ENCODE assay signal across 10 cellular contexts in the genomic region with DNA sequence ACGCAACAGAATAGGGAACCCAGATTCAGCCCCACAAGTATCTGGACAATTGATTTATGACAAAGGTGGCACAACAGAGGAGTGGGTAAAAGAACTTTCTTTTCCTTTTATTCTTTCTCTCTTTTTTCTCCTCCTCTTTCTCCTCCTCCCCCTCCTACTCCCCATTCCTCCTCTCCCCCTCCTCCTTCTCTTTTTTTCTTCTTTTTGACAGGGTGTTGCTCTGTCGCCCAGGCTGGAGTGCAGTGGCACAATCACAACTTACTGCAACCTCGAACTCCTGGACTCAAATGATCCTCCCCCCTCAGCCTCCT. TPM values are rescaled to one million over a fixed set of nuclear protein-coding genes. Genes with fewer than 3 reads are reported as not detected.
DNase-seq lines count a peak whose midpoint lies in the region; TF ChIP-seq lines count a peak whose summit lies in the region.
"Had no signal": no experiment of that assay in that cellular context is flagged by ENCODE, and none has a peak within 500 bp of the region (broad histone marks: within the 10 kb centered on the region; RNA-seq: fewer than 3 reads in every experiment).

No MANE protein-coding gene starts in this region.

- H3K27ac ChIP-seq in OCI-LY7 (ENCODE audit: low read depth, low read length, poor library complexity, severe bottlenecking), result peak overlapping the region; percentile 96
- H3K27ac ChIP-seq in endodermal cell (ENCODE audit: low read depth, low read length), result no peak overlapping the region
- H3K27ac ChIP-seq in sigmoid colon, result peak overlapping the region in 3 of 4 donors; percentile 87 to 98 (median 95)

- H3K4me3 ChIP-seq in Caco-2 (ENCODE audit: low read depth, low read length) (no peak overlapping the region), OCI-LY7 (ENCODE audit: low read depth, low read length, poor library complexity, severe bottlenecking) (peak overlapping the region; percentile 78), endodermal cell (ENCODE audit: low read length) (peak overlapping the region; percentile 79), sigmoid colon (no peak overlapping the region)

- H3K36me3 Mint-ChIP-seq in Caco-2 (ENCODE audit: insufficient read depth, unreplicated experiment), result peaks cover 18% of the 10 kb centered on the region
- no peaks in the 10 kb centered on the region for H3K36me3 Mint-ChIP-seq in endodermal cell (ENCODE audit: low read depth)

- no peaks in the 10 kb centered on the region for H4K20me1 ChIP-seq in OCI-LY7 (ENCODE audit: insufficient read depth, low read length)

- H3K4me1 Mint-ChIP-seq in Caco-2 (ENCODE audit: low read depth, unreplicated experiment) (peaks cover 14% of the 10 kb centered on the region), endodermal cell (no peaks in the 10 kb centered on the region)

- no peak overlapping the region for H3K27ac Mint-ChIP-seq in Caco-2 (ENCODE audit: unreplicated experiment)
- H3K27ac Mint-ChIP-seq in endodermal cell, result no peak overlapping the region

- intact Hi-C loops in Caco-2 (cut with micrococcal nuclease; ENCODE audit: unreplicated experiment) (loop anchor here (5.0 to 10.0 kb wide), 4 partner anchors 62 to 302 kb away; partner anchors contain the start of genes ATP5MC1 and B4GALNT2), OCI-LY7 (cut with micrococcal nuclease; ENCODE audit: unreplicated experiment) (no loop called here), sigmoid colon (cut with DNase I) (loop anchor here (5.0 to 10.0 kb wide), 3 partner anchors 33 to 289 kb away; partner anchors contain the start of genes PHB1 and UBE2Z)

- H2AFZ ChIP-seq in OCI-LY7 (ENCODE audit: low read length), result peak overlapping the region; percentile 85; the same call in 1 of the 2 replicates

- no peak for TF ChIP-seq CTCF in Caco-2 (IDR thresholded peaks at IDR 0.05; ENCODE audit: insufficient read depth in 1 of 2, low read depth in 1 of 2, low read length in 1 of 2, severe bottlenecking in 1 of 2, unreplicated experiment in 1 of 2)
- TF ChIP-seq CTCF in OCI-LY7 (conservative IDR thresholded peaks at IDR 0.05; ENCODE audit: low read length), result no peak
- no peak for TF ChIP-seq CTCF in endodermal cell (conservative IDR thresholded peaks at IDR 0.05)
- TF ChIP-seq CTCF in sigmoid colon (IDR thresholded peaks at IDR 0.05), result no peak

- no peaks in the 10 kb centered on the region for H3K79me2 ChIP-seq in OCI-LY7 (ENCODE audit: insufficient read depth, low read depth, low read length)

- H3K27me3 ChIP-seq in Caco-2 (replicated peaks; ENCODE audit: control insufficient read depth, insufficient read depth, low read length), result no peaks in the 10 kb centered on the region
- H3K27me3 ChIP-seq in endodermal cell (ENCODE audit: control insufficient read depth, insufficient read depth, low read length, poor library complexity, severe bottlenecking), result peaks cover 5% of the 10 kb centered on the region
- H3K27me3 ChIP-seq in sigmoid colon, result no peaks in the 10 kb centered on the region

- DNase-seq in Caco-2 (peak in 1 of 2 experiments; percentile 15), OCI-LY7 (ENCODE audit: low spot score) (no peak), endodermal cell (no peak), sigmoid colon (no peak), 8988T (no peak), NCI-H128 (lab: John Stamatoyannopoulos, UW; ENCODE audit: unreplicated experiment) (no peak), NCI-H2081 (lab: John Stamatoyannopoulos, UW) (no peak)
- DNase-seq: NCI-H1048 had no signal

- H3K27me3 Mint-ChIP-seq in Caco-2 (ENCODE audit: insufficient read depth, unreplicated experiment) (no peaks in the 10 kb centered on the region), endodermal cell (ENCODE audit: insufficient read depth) (peaks cover 14% of the 10 kb centered on the region)

- H3K4me1 ChIP-seq in Caco-2 (peaks cover 9% of the 10 kb centered on the region), OCI-LY7 (ENCODE audit: insufficient read depth, low read length, poor library complexity, severe bottlenecking) (peaks cover 33% of the 10 kb centered on the region), endodermal cell (ENCODE audit: control insufficient read depth, insufficient read depth, low read length) (no peaks in the 10 kb centered on the region), sigmoid colon (peaks cover 7 to 19% (median 14%) of the 10 kb centered on the region in 4 donors)

- no peaks in the 10 kb centered on the region for H3K9me3 Mint-ChIP-seq in Caco-2 (ENCODE audit: unreplicated experiment)
- no peaks in the 10 kb centered on the region for H3K9me3 Mint-ChIP-seq in endodermal cell

- no peak for TF ChIP-seq POLR2A in sigmoid colon (IDR thresholded peaks at IDR 0.05)

- H3K9me2 ChIP-seq in OCI-LY7 (ENCODE audit: insufficient read depth, low read length), result no peaks in the 10 kb centered on the region

- POLR2A ChIA-PET in Caco-2 (lab: Charles Lee), result interaction anchor here (1.1 kb wide), 1 partner anchor 250 kb away, joined by 4 read pairs; the partner anchor contains the start of gene SNF8
- POLR2A ChIA-PET in OCI-LY7 (lab: Charles Lee), result interaction anchor here (0.6 to 4.7 kb wide), 4 partner anchors 8 to 57 kb away, joined by 3 to 45 read pairs (median 4); partner anchors contain the start of genes ABI3 and GNGT2

- CTCF ChIA-PET in Caco-2 (lab: Charles Lee) (interaction anchor here (1.5 kb wide), 1 partner anchor 30 kb away, joined by 6 read pairs; no protein-coding TSS in a partner anchor), OCI-LY7 (lab: Charles Lee; ENCODE audit: unreplicated experiment) (no interaction called here)

- BruUV-seq in Caco-2 (replicated peaks; lab: Mats Ljungman, UMichigan) (no TSS peak), OCI-LY7 (replicated peaks; lab: Mats Ljungman, UMichigan) (no TSS peak)

- peak overlapping the region; percentile 86 for H3K4me2 ChIP-seq in OCI-LY7 (ENCODE audit: low read length)

- no peaks in the 10 kb centered on the region for H3K36me3 ChIP-seq in Caco-2 (ENCODE audit: control insufficient read depth, insufficient read depth, low read length)
- no peaks in the 10 kb centered on the region for H3K36me3 ChIP-seq in OCI-LY7 (ENCODE audit: insufficient read depth, low read length)
- H3K36me3 ChIP-seq in endodermal cell (ENCODE audit: control insufficient read depth, insufficient read depth, low read length), result no peaks in the 10 kb centered on the region
- H3K36me3 ChIP-seq in sigmoid colon, result no peaks in the 10 kb centered on the region

- 80 to 88% methylated on average over 1 to 3 of the region's 3 CpGs for WGBS in endodermal cell (ENCODE audit: insufficient coverage in 1 of 2, insufficient read length in 1 of 2), 2 experiments
- WGBS in sigmoid colon, 2 donors, result 53 to 60% methylated on average over 3 of the region's 3 CpGs

- H3K9me3 ChIP-seq in Caco-2, result no peaks in the 10 kb centered on the region
- H3K9me3 ChIP-seq in OCI-LY7 (ENCODE audit: low read length), result no peaks in the 10 kb centered on the region
- H3K9me3 ChIP-seq in endodermal cell (ENCODE audit: control insufficient read depth, low read length), result no peaks in the 10 kb centered on the region
- H3K9me3 ChIP-seq in sigmoid colon, result no peaks in the 10 kb centered on the region

- no peak for TF ChIP-seq EP300 in sigmoid colon (IDR thresholded peaks at IDR 0.05)

- H3K4me3 Mint-ChIP-seq in Caco-2 (ENCODE audit: unreplicated experiment), result peak overlapping the region; percentile 73
- H3K4me3 Mint-ChIP-seq in endodermal cell, result peak overlapping the region; percentile 92

- no peak overlapping the region for H3K9ac ChIP-seq in endodermal cell (ENCODE audit: extremely low read depth, low read length, poor library complexity, severe bottlenecking)

RNA-seq across cellular contexts. Expression of gene GNGT2, which starts 16.1 kb away (rescaled TPM):
- total RNA-seq in Caco-2 (2022) (not detected in 2 replicates), OCI-LY7 (2022) (32.6 and 33.4 TPM in 2 replicates), endodermal cell (1 to 10 TPM in 1 of 2 donors, not detected in 1; 1.1 TPM), sigmoid colon (1 to 10 TPM; 1.6 to 4.2 (median 3.5) TPM)
- total RNA-seq in OCI-LY7 (2014; rRNA removed; shearing (Covaris generic)), result 13.3 and 15.4 TPM in 2 replicates
- not detected for polyA plus RNA-seq in endodermal cell (2013, experiment 1 of 2)
- 1.1 TPM for polyA plus RNA-seq in endodermal cell (2013, experiment 2 of 2)
- 10 to 100 TPM in 1 of 3 donors, 1 to 10 TPM in 2; 6.6 to 11.0 (median 7.4) TPM for polyA plus RNA-seq in sigmoid colon
- total RNA-seq: Daoy had no signal

RNA-seq across cellular contexts. Expression of gene ABI3, which starts 16.3 kb away (rescaled TPM):
- total RNA-seq in Caco-2 (2022) (not detected in 2 replicates), OCI-LY7 (2022) (23.6 and 29.5 TPM in 2 replicates), endodermal cell (1 to 10 TPM in 1 of 2 donors, under 1 TPM in 1; 0.58 to 1.7 TPM), sigmoid colon (1 to 10 TPM; 1.8 to 7.1 (median 3.0) TPM)
- 16.8 and 24.0 TPM in 2 replicates for total RNA-seq in OCI-LY7 (2014; rRNA removed; shearing (Covaris generic))
- 0.64 TPM for polyA plus RNA-seq in endodermal cell (2013, experiment 1 of 2)
- polyA plus RNA-seq in endodermal cell (2013, experiment 2 of 2), result 0.83 TPM
- polyA plus RNA-seq in sigmoid colon, result 10 to 100 TPM in 2 of 3 donors, 1 to 10 TPM in 1; 7.8 to 16.0 (median 15.2) TPM

RNA-seq across cellular contexts. Expression of gene PHOSPHO1, which starts 36.3 kb away (rescaled TPM):
- total RNA-seq in Caco-2 (2022) (0.44 and 0.48 TPM in 2 replicates), OCI-LY7 (2022) (not detected in 2 replicates), endodermal cell (1 to 10 TPM in 1 of 2 donors, under 1 TPM in 1; 0.82 to 1.3 TPM), sigmoid colon (not detected)
- total RNA-seq in OCI-LY7 (2014; rRNA removed; shearing (Covaris generic)), result not detected in 2 replicates
- 0.43 TPM for polyA plus RNA-seq in endodermal cell (2013, experiment 1 of 2)
- 0.87 TPM for polyA plus RNA-seq in endodermal cell (2013, experiment 2 of 2)
- polyA plus RNA-seq in sigmoid colon, result under 1 TPM in 1 of 3 donors, not detected in 2; 0.38 TPM
- total RNA-seq: activated CD8-positive, alpha-beta memory T cell treated with anti-CD3 and anti-CD28 coated beads for 36 hours had no signal

Comparison
In these comparisons a context has a peak if more than half of its experiments do, and no peak if none do; other contexts are left out.
1. H3K4me3 ChIP-seq: peak in OCI-LY7 (single experiment) and endodermal cell (single experiment); none in Caco-2 (single experiment) and sigmoid colon (0 of 4).